ENCODE assay signal across 8 cellular contexts in genomic region chr11:120172054-120172881, GRCh38. TPM values are rescaled to one million over a fixed set of nuclear protein-coding genes. Genes with fewer than 3 reads are reported as not detected.
A peak's percentile ranks its signal among the peaks of the same experiment; 100 is the strongest.
DNase-seq lines count a peak whose midpoint lies in the region; ATAC-seq and TF ChIP-seq lines count a peak whose summit lies in the region.

No MANE protein-coding gene starts in this region.

- peak; percentile 67 to 89 for TF ChIP-seq CTCF in right atrium auricular region (IDR thresholded peaks at IDR 0.05)

- H3K27ac ChIP-seq in right atrium auricular region: no peak overlapping the region

- peak; percentile 14 for DNase-seq in NCI-H2171 treated with DMSO at 0.1 percent for 48 hours (lab: John Stamatoyannopoulos, UW)
- DNase-seq in NCI-H2171 (lab: John Stamatoyannopoulos, UW): no peak
- peak; percentile 84 for DNase-seq in HuH-7 (ENCODE audit: low spot score)
- peak; percentile 56 for DNase-seq in RPMI7951 (ENCODE audit: low read depth)
- peak in 43 of 58 donors; percentile 17 to 75 (median 47) for DNase-seq in anterior cingulate cortex (lab: John Stamatoyannopoulos, UW)
- peak; percentile 80 for DNase-seq in right atrium auricular region (ENCODE audit: low spot score)
- peak; percentile 41 for DNase-seq in renal cortical epithelial cell (ENCODE audit: low read depth)

- H3K36me3 ChIP-seq in right atrium auricular region: no peaks in the 10 kb centered on the region

- H3K4me1 ChIP-seq in right atrium auricular region: peaks cover 0 to 25% of the 10 kb centered on the region in 2 donors

- no peak for ATAC-seq in HG03521 (IDR thresholded peaks at IDR 0.05; ENCODE audit: unreplicated experiment)

- no peak overlapping the region for H3K4me3 ChIP-seq in right atrium auricular region

- peaks cover 0 to 5% of the 10 kb centered on the region in 2 donors for H3K27me3 ChIP-seq in right atrium auricular region

- no peaks in the 10 kb centered on the region for H3K9me3 ChIP-seq in right atrium auricular region

RNA-seq across cellular contexts. Expression of gene TRIM29, which starts 34.4 kb away (rescaled TPM):
- not detected in 2 replicates for total RNA-seq in RPMI7951 (2014; rRNA removed; shearing (Covaris generic))
- total RNA-seq in right atrium auricular region (1 to 10 TPM in 1 of 2 donors, under 1 TPM in 1; 0.85 to 2.7 TPM), renal cortical epithelial cell (0.69 and 2.4 TPM in 2 replicates)

RNA-seq across cellular contexts. Expression of gene OAF, which starts 38.6 kb away (rescaled TPM):
- total RNA-seq in RPMI7951 (2014; rRNA removed; shearing (Covaris generic)): 41.9 and 47.0 TPM in 2 replicates
- total RNA-seq in right atrium auricular region: 10 to 100 TPM; 27.9 to 43.6 TPM
- total RNA-seq in renal cortical epithelial cell: 11.1 and 29.1 TPM in 2 replicates
